Comparison of ENCODE assay signal across 1 cellular context in genomic region chr16:2551420-2551889, GRCh38.
TF ChIP-seq lines count a peak whose summit lies in the region.

No MANE protein-coding gene starts in this region.

TF ChIP-seq in A549, 52 proteins besides CTCF, POLR2A, EP300 and RAD21:
- peak; percentile 44 to 88; a peak in 3 of 4 replicates for TF ChIP-seq CEBPB (IDR thresholded peaks at IDR 0.05)
TF ChIP-seq in A549: peak in this region for 1; not testable (repeated sequence) for 51.
